ENCODE assay signal across 8 cellular contexts in genomic region chr11:118531597-118532084, GRCh38. TPM values are rescaled to one million over a fixed set of nuclear protein-coding genes. Genes with fewer than 3 reads are reported as not detected.
DNase-seq lines count a peak whose midpoint lies in the region; ATAC-seq, FAIRE-seq and TF ChIP-seq lines count a peak whose summit lies in the region.

No MANE protein-coding gene starts in this region.

- no peaks in the 10 kb centered on the region for H3K27me3 Mint-ChIP-seq in activated naive CD8-positive, alpha-beta T cell treated with anti-CD3 and anti-CD28 coated beads, Interleukin-2, amount 50 U/mL, for 24 hours

- H3K4me3 ChIP-seq in kidney (ENCODE audit: low read length in 2 of 2), result peak overlapping the region; percentile 72 to 85

- no peaks in the 10 kb centered on the region for H3K9me3 Mint-ChIP-seq in activated naive CD8-positive, alpha-beta T cell treated with anti-CD3 and anti-CD28 coated beads, Interleukin-2, amount 50 U/mL, for 24 hours

- DNase-seq in NCI-H510A treated with DMSO at 0.1 percent for 48 hours (lab: John Stamatoyannopoulos, UW), result peak; percentile 41
- no peak for DNase-seq in NCI-H510A (lab: John Stamatoyannopoulos, UW)
- peak; percentile 16 for DNase-seq in activated naive CD8-positive, alpha-beta T cell treated with anti-CD3 and anti-CD28 coated beads, Interleukin-2, amount 50 U/mL, for 24 hours
- DNase-seq in kidney, result peak; percentile 71
- DNase-seq in kidney glomerular epithelial cell (lab: John Stamatoyannopoulos, UW), result no peak

- H3K36me3 Mint-ChIP-seq in activated naive CD8-positive, alpha-beta T cell treated with anti-CD3 and anti-CD28 coated beads, Interleukin-2, amount 50 U/mL, for 24 hours (ENCODE audit: low read depth), result peaks cover 2% of the 10 kb centered on the region

- peak; percentile 9 for ATAC-seq in activated naive CD8-positive, alpha-beta T cell treated with anti-CD3 and anti-CD28 coated beads, Interleukin-2, amount 50 U/mL, for 24 hours
- no peak for ATAC-seq in GM21529 (IDR thresholded peaks at IDR 0.05; ENCODE audit: unreplicated experiment)
- ATAC-seq in HG02981 (IDR thresholded peaks at IDR 0.05; ENCODE audit: unreplicated experiment), result no peak

- no peak for FAIRE-seq in kidney (lab: Jason Lieb, UNC)

- no peaks in the 10 kb centered on the region for H3K9me3 ChIP-seq in kidney (ENCODE audit: control insufficient read depth in 1 of 2, low read length in 2 of 2)

- intact Hi-C loops in kidney (cut with DNase I), result no loop called here

- no peak overlapping the region for H3K27ac ChIP-seq in kidney (ENCODE audit: low read depth in 2 of 2, low read length in 2 of 2)
- H3K27ac ChIP-seq in temporal lobe (ENCODE audit: low read depth, low read length), result peak overlapping the region; percentile 2

- TF ChIP-seq CTCF in kidney (IDR thresholded peaks at IDR 0.05; ENCODE audit: borderline replicate concordance, extremely low read depth, insufficient read depth), result no peak

- H3K4me3 Mint-ChIP-seq in activated naive CD8-positive, alpha-beta T cell treated with anti-CD3 and anti-CD28 coated beads, Interleukin-2, amount 50 U/mL, for 24 hours, result peak overlapping the region; percentile 89

- peak overlapping the region; percentile 83 for H3K27ac Mint-ChIP-seq in activated naive CD8-positive, alpha-beta T cell treated with anti-CD3 and anti-CD28 coated beads, Interleukin-2, amount 50 U/mL, for 24 hours

- H3K4me1 Mint-ChIP-seq in activated naive CD8-positive, alpha-beta T cell treated with anti-CD3 and anti-CD28 coated beads, Interleukin-2, amount 50 U/mL, for 24 hours, result peaks cover 20% of the 10 kb centered on the region

- no peaks in the 10 kb centered on the region for H3K36me3 ChIP-seq in kidney (ENCODE audit: control insufficient read depth in 1 of 2, insufficient read depth in 2 of 2, low read length in 2 of 2)

- peak overlapping the region; percentile 5 to 83 for H3K9ac ChIP-seq in kidney (ENCODE audit: low read length in 2 of 2)

- H3K4me1 ChIP-seq in kidney (ENCODE audit: control insufficient read depth in 1 of 2, insufficient read depth in 1 of 2, low read depth in 1 of 2, low read length in 2 of 2), result peaks cover 25 to 27% of the 10 kb centered on the region in 2 donors

RNA-seq across cellular contexts. Expression of gene TMEM25, which starts 0.6 kb away (rescaled TPM):
- total RNA-seq in kidney, result 30.7 TPM
- 36.8 TPM for polyA plus RNA-seq in kidney (ENCODE audit: insufficient read depth, low read depth, low replicate concordance)
- 23.1 TPM for total RNA-seq in temporal lobe

RNA-seq across cellular contexts. Expression of gene TTC36, which starts 4.4 kb away (rescaled TPM):
- total RNA-seq in kidney, result 1.1 TPM
- 12.7 TPM for polyA plus RNA-seq in kidney (ENCODE audit: insufficient read depth, low read depth, low replicate concordance)
- total RNA-seq in temporal lobe, result 3.7 TPM

RNA-seq across cellular contexts. Expression of gene IFT46, which starts 34.1 kb away (rescaled TPM):
- total RNA-seq in kidney (21.1 TPM), temporal lobe (31.7 TPM)
- polyA plus RNA-seq in kidney (ENCODE audit: insufficient read depth, low read depth, low replicate concordance), result 28.7 TPM

RNA-seq across cellular contexts. Expression of gene ARCN1, which starts 40.6 kb away (rescaled TPM):
- total RNA-seq in kidney (107 TPM), temporal lobe (67.9 TPM)
- 64.7 TPM for polyA plus RNA-seq in kidney (ENCODE audit: insufficient read depth, low read depth, low replicate concordance)

Comparison
In these comparisons a context has a peak if more than half of its experiments do, and no peak if none do; other contexts are left out.
1. DNase-seq: peak in NCI-H510A treated with DMSO at 0.1 percent for 48 hours (single experiment), activated naive CD8-positive, alpha-beta T cell treated with anti-CD3 and anti-CD28 coated beads, Interleukin-2, amount 50 U/mL, for 24 hours (single experiment) and kidney (single experiment); none in NCI-H510A (single experiment) and kidney glomerular epithelial cell (single experiment).